8 cellular contexts compared by ENCODE assay signal in genomic region chr9:15552641-15553527, GRCh38. TPM values are rescaled to one million over a fixed set of nuclear protein-coding genes. Genes with fewer than 3 reads are reported as not detected.
DNase-seq lines count a peak whose midpoint lies in the region; ATAC-seq and TF ChIP-seq lines count a peak whose summit lies in the region.

CCDC171 (plus strand) TSS chr9:15553043; CDS start chr9:15564089, 11,046 bp downstream.

- no peaks in the 10 kb centered on the region for H3K27me3 ChIP-seq in mammary epithelial cell (ENCODE audit: insufficient read depth, low read length)
- H3K27me3 ChIP-seq in smooth muscle cell (ENCODE audit: low read depth), result no peaks in the 10 kb centered on the region

- H3K79me2 ChIP-seq in mammary epithelial cell (ENCODE audit: insufficient read depth, low read length) (no peaks in the 10 kb centered on the region), smooth muscle cell (ENCODE audit: low read depth) (no peaks in the 10 kb centered on the region)

- H3K4me2 ChIP-seq in mammary epithelial cell (ENCODE audit: insufficient read depth, low read depth, low read length) (peak within 1 kb of the TSS; percentile 97), smooth muscle cell (peak within 1 kb of the TSS; percentile 83)

- H3K36me3 ChIP-seq in mammary epithelial cell (ENCODE audit: insufficient read depth, low read length), result no peaks in the 10 kb centered on the region
- H3K36me3 ChIP-seq in smooth muscle cell (ENCODE audit: low read depth), result no peaks in the 10 kb centered on the region

- no peaks in the 10 kb centered on the region for H3F3A ChIP-seq in smooth muscle cell (ENCODE audit: low read depth)

- H3K9me3 ChIP-seq in mammary epithelial cell (replicated peaks; ENCODE audit: insufficient read depth, low read length) (no peaks in the 10 kb centered on the region), smooth muscle cell (replicated peaks; ENCODE audit: low read depth) (no peaks in the 10 kb centered on the region)

- ATAC-seq in GM18873 (IDR thresholded peaks at IDR 0.05; ENCODE audit: low FRiP score, unreplicated experiment), result peak; percentile 75
- peak; percentile 78 for ATAC-seq in HG03135 (IDR thresholded peaks at IDR 0.05; ENCODE audit: unreplicated experiment)

- DNase-seq in AG08395 (ENCODE audit: low spot score) (peak; percentile 99), NCI-H2196 (lab: John Stamatoyannopoulos, UW; ENCODE audit: unreplicated experiment) (peak; percentile 100), mammary epithelial cell (peak; percentile 94), iPS-NIHi7 (ENCODE audit: extremely low spot score) (peak; percentile 98), smooth muscle cell (lab: John Stamatoyannopoulos, UW; ENCODE audit: unreplicated experiment) (peak; percentile 75)

- H3K9ac ChIP-seq in mammary epithelial cell (ENCODE audit: insufficient read depth, low read length), result peak within 1 kb of the TSS; percentile 76
- peak within 1 kb of the TSS; percentile 71 for H3K9ac ChIP-seq in smooth muscle cell (ENCODE audit: low read depth)

- H4K20me1 ChIP-seq in mammary epithelial cell (ENCODE audit: insufficient read depth, low read length) (no peaks in the 10 kb centered on the region), smooth muscle cell (ENCODE audit: low read depth) (no peaks in the 10 kb centered on the region)

- BruUV-seq in mammary epithelial cell (replicated peaks; lab: Mats Ljungman, UMichigan), result TSS peak; percentile 45

- H2AFZ ChIP-seq in mammary epithelial cell (ENCODE audit: low read depth, low read length) (peak within 1 kb of the TSS; percentile 100), smooth muscle cell (ENCODE audit: low read depth) (peak within 1 kb of the TSS; percentile 100)

- dilution Hi-C loops in mammary epithelial cell (cut with HindIII; ENCODE audit: low sequenced_read_pairs), result no loop called here

- in situ Hi-C loops in mammary epithelial cell (cut with MboI; ENCODE audit: low sequenced_read_pairs in 2 of 2), result no loop called here

- peaks cover 15% of the 10 kb centered on the region for H3K4me1 ChIP-seq in mammary epithelial cell (ENCODE audit: insufficient read depth, low read length)
- peaks cover 11% of the 10 kb centered on the region for H3K4me1 ChIP-seq in smooth muscle cell (ENCODE audit: low read depth)

- 0% methylated on average over 18 of the region's 65 CpGs for WGBS in mammary epithelial cell (ENCODE audit: low coverage, missing lambda C conversion rate)
- WGBS in smooth muscle cell (ENCODE audit: low lambda C conversion rate), result 1% methylated on average over 61 of the region's 65 CpGs

- H3K27ac ChIP-seq in VCaP (peak within 1 kb of the TSS; percentile 81), mammary epithelial cell (ENCODE audit: insufficient read depth, low read depth, low read length) (peak within 1 kb of the TSS; percentile 60), smooth muscle cell (ENCODE audit: low read depth) (peak within 1 kb of the TSS; percentile 78)

- TF ChIP-seq CTCF in VCaP (conservative IDR thresholded peaks at IDR 0.05), result no peak
- TF ChIP-seq CTCF in mammary epithelial cell (conservative IDR thresholded peaks at IDR 0.05 in 1 of 2, IDR thresholded peaks at IDR 0.05 in 1 of 2; ENCODE audit: extremely low read depth in 1 of 2, insufficient read depth in 1 of 2, low read depth in 1 of 2, low read length in 2 of 2), result no peak
- no peak for TF ChIP-seq CTCF in smooth muscle cell (IDR thresholded peaks at IDR 0.05; ENCODE audit: borderline replicate concordance, insufficient read depth, poor library complexity, severe bottlenecking)

- CTCF ChIA-PET in mammary epithelial cell (lab: Charles Lee; ENCODE audit: low non-redundant PET), result interaction anchor here (0.6 to 0.7 kb wide), 2 partner anchors 31 to 53 kb away, joined by 4 to 7 read pairs; no protein-coding TSS in a partner anchor

- intact Hi-C loops in mammary epithelial cell (cut with micrococcal nuclease), result loop anchor here (1.0 to 5.0 kb wide), 4 partner anchors 42 to 246 kb away; partner anchors contain the start of genes PSIP1, SNAPC3 and TTC39B

- H3K4me3 ChIP-seq in mammary epithelial cell (replicated peaks in 1 of 3; ENCODE audit: insufficient read depth in 1 of 3, low read depth in 2 of 3, low read length in 3 of 3) (peak within 1 kb of the TSS; percentile 63 to 91 (median 83)), smooth muscle cell (peak within 1 kb of the TSS; percentile 68)

RNA-seq across cellular contexts. Expression of gene CCDC171, which starts in this region (rescaled TPM):
- total RNA-seq in mammary epithelial cell (1 to 10 TPM; 2.2 to 2.8 TPM), smooth muscle cell (2.3 and 4.3 TPM in 2 replicates)
- polyA plus RNA-seq in mammary epithelial cell (0.49 TPM), smooth muscle cell (0.46 and 1.1 TPM in 2 replicates)
- polyA minus RNA-seq in mammary epithelial cell, result 11.5 TPM

Comparison
In these comparisons a context has a peak if more than half of its experiments do, and no peak if none do; other contexts are left out.
1. Peak in every context shown above with its lines: DNase-seq, ATAC-seq, H3K4me3 ChIP-seq and H3K27ac ChIP-seq.